Comparison of ENCODE assay signal across 1 cellular context in the genomic region with DNA sequence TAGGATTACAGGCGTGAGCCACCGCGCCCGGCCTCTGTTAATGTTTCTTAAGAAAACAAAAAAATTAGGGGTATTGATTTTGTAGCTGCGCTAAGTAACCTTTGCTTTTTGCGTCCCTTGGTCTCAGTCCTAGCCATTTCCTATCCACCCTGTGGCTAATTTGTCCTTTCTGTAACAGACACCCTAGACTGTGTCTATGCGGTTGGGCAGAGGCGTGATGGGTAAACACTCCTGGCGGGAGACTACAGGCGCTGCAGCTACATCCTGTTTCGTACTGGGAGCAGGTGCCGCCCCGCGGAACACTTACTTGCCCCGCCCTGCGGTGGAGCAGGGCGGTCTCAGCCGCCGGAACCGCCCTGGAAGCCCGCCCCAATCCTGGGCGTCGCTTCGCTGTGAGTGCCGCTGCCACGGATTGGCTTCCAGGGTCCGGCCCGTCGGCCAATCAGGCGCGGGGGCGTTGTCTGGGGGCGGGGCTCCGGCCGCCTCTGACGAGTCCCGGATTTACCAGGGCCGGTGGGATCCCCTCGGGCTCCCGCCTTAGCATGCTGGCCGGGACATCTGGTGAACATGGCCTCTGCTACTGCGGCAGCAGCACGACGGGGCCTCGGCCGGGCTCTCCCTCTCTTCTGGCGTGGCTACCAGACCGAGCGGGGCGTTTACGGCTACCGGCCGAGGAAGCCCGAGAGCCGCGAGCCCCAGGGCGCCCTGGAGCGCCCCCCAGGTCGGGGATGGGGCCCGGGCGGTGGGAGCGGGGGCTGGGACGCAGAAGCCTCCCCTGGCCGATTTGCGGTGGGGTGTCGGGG.
A peak's percentile ranks its signal among the peaks of the same experiment; 100 is the strongest.
TF ChIP-seq lines count a peak whose summit lies in the region.

A gene with protein sequence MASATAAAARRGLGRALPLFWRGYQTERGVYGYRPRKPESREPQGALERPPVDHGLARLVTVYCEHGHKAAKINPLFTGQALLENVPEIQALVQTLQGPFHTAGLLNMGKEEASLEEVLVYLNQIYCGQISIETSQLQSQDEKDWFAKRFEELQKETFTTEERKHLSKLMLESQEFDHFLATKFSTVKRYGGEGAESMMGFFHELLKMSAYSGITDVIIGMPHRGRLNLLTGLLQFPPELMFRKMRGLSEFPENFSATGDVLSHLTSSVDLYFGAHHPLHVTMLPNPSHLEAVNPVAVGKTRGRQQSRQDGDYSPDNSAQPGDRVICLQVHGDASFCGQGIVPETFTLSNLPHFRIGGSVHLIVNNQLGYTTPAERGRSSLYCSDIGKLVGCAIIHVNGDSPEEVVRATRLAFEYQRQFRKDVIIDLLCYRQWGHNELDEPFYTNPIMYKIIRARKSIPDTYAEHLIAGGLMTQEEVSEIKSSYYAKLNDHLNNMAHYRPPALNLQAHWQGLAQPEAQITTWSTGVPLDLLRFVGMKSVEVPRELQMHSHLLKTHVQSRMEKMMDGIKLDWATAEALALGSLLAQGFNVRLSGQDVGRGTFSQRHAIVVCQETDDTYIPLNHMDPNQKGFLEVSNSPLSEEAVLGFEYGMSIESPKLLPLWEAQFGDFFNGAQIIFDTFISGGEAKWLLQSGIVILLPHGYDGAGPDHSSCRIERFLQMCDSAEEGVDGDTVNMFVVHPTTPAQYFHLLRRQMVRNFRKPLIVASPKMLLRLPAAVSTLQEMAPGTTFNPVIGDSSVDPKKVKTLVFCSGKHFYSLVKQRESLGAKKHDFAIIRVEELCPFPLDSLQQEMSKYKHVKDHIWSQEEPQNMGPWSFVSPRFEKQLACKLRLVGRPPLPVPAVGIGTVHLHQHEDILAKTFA (plus strand): TSS at position 488 of the 803 bp plus-strand sequence. CDS start 80 bp downstream, at position 568.

TF ChIP-seq in HepG2, 621 proteins besides CTCF, POLR2A, EP300 and RAD21 (continued from another document and continues in another):
- TF ChIP-seq, protein P1, sequence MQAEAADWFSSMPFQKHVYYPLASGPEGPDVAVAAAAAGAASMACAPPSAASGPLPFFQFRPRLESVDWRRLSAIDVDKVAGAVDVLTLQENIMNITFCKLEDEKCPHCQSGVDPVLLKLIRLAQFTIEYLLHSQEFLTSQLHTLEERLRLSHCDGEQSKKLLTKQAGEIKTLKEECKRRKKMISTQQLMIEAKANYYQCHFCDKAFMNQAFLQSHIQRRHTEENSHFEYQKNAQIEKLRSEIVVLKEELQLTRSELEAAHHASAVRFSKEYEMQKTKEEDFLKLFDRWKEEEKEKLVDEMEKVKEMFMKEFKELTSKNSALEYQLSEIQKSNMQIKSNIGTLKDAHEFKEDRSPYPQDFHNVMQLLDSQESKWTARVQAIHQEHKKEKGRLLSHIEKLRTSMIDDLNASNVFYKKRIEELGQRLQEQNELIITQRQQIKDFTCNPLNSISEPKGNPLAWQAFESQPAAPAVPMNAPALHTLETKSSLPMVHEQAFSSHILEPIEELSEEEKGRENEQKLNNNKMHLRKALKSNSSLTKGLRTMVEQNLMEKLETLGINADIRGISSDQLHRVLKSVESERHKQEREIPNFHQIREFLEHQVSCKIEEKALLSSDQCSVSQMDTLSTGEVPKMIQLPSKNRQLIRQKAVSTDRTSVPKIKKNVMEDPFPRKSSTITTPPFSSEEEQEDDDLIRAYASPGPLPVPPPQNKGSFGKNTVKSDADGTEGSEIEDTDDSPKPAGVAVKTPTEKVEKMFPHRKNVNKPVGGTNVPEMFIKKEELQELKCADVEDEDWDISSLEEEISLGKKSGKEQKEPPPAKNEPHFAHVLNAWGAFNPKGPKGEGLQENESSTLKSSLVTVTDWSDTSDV (CRISPR knock-in tag; IDR thresholded peaks at IDR 0.05), result peak; percentile 36; the same call in 1 of the 2 replicates
- TF ChIP-seq KDM5B (CRISPR knock-in tag; IDR thresholded peaks at IDR 0.05; ENCODE audit: borderline replicate concordance), result no peak; the same call in 1 of the 2 replicates
- TF ChIP-seq KLF12 (CRISPR knock-in tag; IDR thresholded peaks at IDR 0.05; ENCODE audit: borderline replicate concordance), result peak; percentile 82; the same call in 1 of the 2 replicates
- TF ChIP-seq CCAR2 (optimal IDR thresholded peaks at IDR 0.05; ENCODE audit: low read depth, low read length), result no peak
- TF ChIP-seq CBX1 (IDR thresholded peaks at IDR 0.05; ENCODE audit: low read depth), result peak; percentile 56
- peak; percentile 80 for TF ChIP-seq FOXA3 (CRISPR knock-in tag; IDR thresholded peaks at IDR 0.05)
- TF ChIP-seq, protein P2, sequence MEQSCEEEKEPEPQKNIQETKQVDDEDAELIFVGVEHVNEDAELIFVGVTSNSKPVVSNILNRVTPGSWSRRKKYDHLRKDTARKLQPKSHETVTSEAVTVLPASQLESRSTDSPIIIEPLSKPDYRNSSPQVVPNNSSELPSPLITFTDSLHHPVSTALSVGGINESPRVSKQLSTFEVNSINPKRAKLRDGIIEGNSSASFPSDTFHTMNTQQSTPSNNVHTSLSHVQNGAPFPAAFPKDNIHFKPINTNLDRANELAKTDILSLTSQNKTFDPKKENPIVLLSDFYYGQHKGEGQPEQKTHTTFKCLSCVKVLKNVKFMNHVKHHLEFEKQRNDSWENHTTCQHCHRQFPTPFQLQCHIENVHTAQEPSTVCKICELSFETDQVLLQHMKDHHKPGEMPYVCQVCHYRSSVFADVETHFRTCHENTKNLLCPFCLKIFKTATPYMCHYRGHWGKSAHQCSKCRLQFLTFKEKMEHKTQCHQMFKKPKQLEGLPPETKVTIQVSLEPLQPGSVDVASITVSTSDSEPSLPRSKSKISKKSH (CRISPR knock-in tag; IDR thresholded peaks at IDR 0.05; ENCODE audit: borderline replicate concordance), result no peak
- peak; percentile 72 for TF ChIP-seq ZFY (CRISPR knock-in tag; IDR thresholded peaks at IDR 0.05)
- TF ChIP-seq SIN3A (IDR thresholded peaks at IDR 0.05; ENCODE audit: borderline replicate concordance, low read depth, low read length), result peak; percentile 86
- peak; percentile 69 for TF ChIP-seq SALL1 (CRISPR knock-in tag; IDR thresholded peaks at IDR 0.05)
- TF ChIP-seq, protein P3, sequence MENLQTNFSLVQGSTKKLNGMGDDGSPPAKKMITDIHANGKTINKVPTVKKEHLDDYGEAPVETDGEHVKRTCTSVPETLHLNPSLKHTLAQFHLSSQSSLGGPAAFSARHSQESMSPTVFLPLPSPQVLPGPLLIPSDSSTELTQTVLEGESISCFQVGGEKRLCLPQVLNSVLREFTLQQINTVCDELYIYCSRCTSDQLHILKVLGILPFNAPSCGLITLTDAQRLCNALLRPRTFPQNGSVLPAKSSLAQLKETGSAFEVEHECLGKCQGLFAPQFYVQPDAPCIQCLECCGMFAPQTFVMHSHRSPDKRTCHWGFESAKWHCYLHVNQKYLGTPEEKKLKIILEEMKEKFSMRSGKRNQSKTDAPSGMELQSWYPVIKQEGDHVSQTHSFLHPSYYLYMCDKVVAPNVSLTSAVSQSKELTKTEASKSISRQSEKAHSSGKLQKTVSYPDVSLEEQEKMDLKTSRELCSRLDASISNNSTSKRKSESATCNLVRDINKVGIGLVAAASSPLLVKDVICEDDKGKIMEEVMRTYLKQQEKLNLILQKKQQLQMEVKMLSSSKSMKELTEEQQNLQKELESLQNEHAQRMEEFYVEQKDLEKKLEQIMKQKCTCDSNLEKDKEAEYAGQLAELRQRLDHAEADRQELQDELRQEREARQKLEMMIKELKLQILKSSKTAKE (CRISPR knock-in tag; IDR thresholded peaks at IDR 0.05; ENCODE audit: borderline replicate concordance), result no peak
- TF ChIP-seq ATF7-NPFF (CRISPR knock-in tag; IDR thresholded peaks at IDR 0.05; ENCODE audit: low read depth), result no peak
- no peak for TF ChIP-seq THYN1 (CRISPR knock-in tag; IDR thresholded peaks at IDR 0.05; ENCODE audit: borderline replicate concordance, low read depth)
- TF ChIP-seq, protein P4, sequence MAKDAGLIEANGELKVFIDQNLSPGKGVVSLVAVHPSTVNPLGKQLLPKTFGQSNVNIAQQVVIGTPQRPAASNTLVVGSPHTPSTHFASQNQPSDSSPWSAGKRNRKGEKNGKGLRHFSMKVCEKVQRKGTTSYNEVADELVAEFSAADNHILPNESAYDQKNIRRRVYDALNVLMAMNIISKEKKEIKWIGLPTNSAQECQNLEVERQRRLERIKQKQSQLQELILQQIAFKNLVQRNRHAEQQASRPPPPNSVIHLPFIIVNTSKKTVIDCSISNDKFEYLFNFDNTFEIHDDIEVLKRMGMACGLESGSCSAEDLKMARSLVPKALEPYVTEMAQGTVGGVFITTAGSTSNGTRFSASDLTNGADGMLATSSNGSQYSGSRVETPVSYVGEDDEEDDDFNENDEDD (CRISPR knock-in tag; IDR thresholded peaks at IDR 0.05; ENCODE audit: borderline replicate concordance), result peak; percentile 84; the same call in 1 of the 2 replicates
- TF ChIP-seq HIVEP1 (CRISPR knock-in tag; IDR thresholded peaks at IDR 0.05), result peak; percentile 49; the same call in 1 of the 2 replicates
- TF ChIP-seq, protein P5, sequence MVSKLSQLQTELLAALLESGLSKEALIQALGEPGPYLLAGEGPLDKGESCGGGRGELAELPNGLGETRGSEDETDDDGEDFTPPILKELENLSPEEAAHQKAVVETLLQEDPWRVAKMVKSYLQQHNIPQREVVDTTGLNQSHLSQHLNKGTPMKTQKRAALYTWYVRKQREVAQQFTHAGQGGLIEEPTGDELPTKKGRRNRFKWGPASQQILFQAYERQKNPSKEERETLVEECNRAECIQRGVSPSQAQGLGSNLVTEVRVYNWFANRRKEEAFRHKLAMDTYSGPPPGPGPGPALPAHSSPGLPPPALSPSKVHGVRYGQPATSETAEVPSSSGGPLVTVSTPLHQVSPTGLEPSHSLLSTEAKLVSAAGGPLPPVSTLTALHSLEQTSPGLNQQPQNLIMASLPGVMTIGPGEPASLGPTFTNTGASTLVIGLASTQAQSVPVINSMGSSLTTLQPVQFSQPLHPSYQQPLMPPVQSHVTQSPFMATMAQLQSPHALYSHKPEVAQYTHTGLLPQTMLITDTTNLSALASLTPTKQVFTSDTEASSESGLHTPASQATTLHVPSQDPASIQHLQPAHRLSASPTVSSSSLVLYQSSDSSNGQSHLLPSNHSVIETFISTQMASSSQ (IDR thresholded peaks at IDR 0.05; ENCODE audit: low read depth), result no peak; the same call in 1 of the 2 replicates
- TF ChIP-seq, protein P5 (CRISPR knock-in tag; IDR thresholded peaks at IDR 0.05; ENCODE audit: borderline replicate concordance), result peak; percentile 62; the same call in 1 of the 2 replicates
- peak; percentile 70 for TF ChIP-seq ZFX (CRISPR knock-in tag; IDR thresholded peaks at IDR 0.05; ENCODE audit: low read depth)
- TF ChIP-seq, protein P6, sequence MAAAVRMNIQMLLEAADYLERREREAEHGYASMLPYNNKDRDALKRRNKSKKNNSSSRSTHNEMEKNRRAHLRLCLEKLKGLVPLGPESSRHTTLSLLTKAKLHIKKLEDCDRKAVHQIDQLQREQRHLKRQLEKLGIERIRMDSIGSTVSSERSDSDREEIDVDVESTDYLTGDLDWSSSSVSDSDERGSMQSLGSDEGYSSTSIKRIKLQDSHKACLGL (CRISPR knock-in tag; IDR thresholded peaks at IDR 0.05), result peak; percentile 43; the same call in 1 of the 2 replicates
- TF ChIP-seq ZNF589 (CRISPR knock-in tag; conservative IDR thresholded peaks at IDR 0.05), result no peak; the same call in 1 of the 2 replicates
- TF ChIP-seq ZNF792 (CRISPR knock-in tag; IDR thresholded peaks at IDR 0.05), result peak; percentile 52; the same call in 1 of the 2 replicates
- TF ChIP-seq HNRNPK (IDR thresholded peaks at IDR 0.05; ENCODE audit: low read depth, low read length, poor library complexity, severe bottlenecking), result no peak
- TF ChIP-seq ZNF564 (CRISPR knock-in tag; IDR thresholded peaks at IDR 0.05), result peak; percentile 67; the same call in 1 of the 2 replicates
- TF ChIP-seq ERF (CRISPR knock-in tag; IDR thresholded peaks at IDR 0.05), result peak; percentile 91
- TF ChIP-seq ZNF772 (CRISPR knock-in tag; IDR thresholded peaks at IDR 0.05), result peak; percentile 23; the same call in 1 of the 2 replicates
- peak; percentile 87 for TF ChIP-seq POLR2AphosphoS5 (IDR thresholded peaks at IDR 0.05; ENCODE audit: low read depth, low read length)
- TF ChIP-seq ZNF335 (CRISPR knock-in tag; IDR thresholded peaks at IDR 0.05), result peak; percentile 97
- no peak for TF ChIP-seq TCF7L2 (IDR thresholded peaks at IDR 0.05; ENCODE audit: low read depth, low read length)
- TF ChIP-seq NR2F2 (IDR thresholded peaks at IDR 0.05; ENCODE audit: borderline replicate concordance, low read depth), result no peak
- TF ChIP-seq BCL6 (CRISPR knock-in tag; IDR thresholded peaks at IDR 0.05), result no peak
- no peak for TF ChIP-seq ARID2 (CRISPR knock-in tag; IDR thresholded peaks at IDR 0.05; ENCODE audit: borderline replicate concordance)
- peak; percentile 69 for TF ChIP-seq KMT2B (CRISPR knock-in tag; IDR thresholded peaks at IDR 0.05)
- TF ChIP-seq LCORL (IDR thresholded peaks at IDR 0.05), result no peak
- peak; percentile 56; the same call in 1 of the 2 replicates for TF ChIP-seq LCORL (CRISPR knock-in tag; IDR thresholded peaks at IDR 0.05)
- peak; percentile 32 for TF ChIP-seq FOSL2 (CRISPR knock-in tag; IDR thresholded peaks at IDR 0.05)
- TF ChIP-seq, protein P7, sequence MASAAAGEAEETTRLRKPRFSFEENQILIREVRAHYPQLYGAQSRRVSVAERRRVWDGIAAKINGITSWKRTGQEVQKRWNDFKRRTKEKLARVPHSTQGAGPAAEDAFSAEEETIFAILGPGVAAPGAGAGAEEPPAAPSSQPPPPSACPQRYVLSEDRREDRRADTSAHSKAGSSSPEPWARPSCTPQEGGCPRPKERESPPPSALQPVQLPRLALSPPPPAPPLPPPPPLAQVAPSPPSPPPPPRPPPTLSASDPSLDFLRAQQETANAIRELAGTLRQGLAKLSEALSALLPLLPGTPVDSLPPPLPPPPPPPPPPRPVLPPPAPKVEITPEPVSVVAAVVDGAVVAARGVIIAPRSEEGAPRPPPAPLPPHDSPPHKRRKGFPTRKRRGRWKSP (CRISPR knock-in tag; IDR thresholded peaks at IDR 0.05), result peak; percentile 70
- no peak for TF ChIP-seq PHB2 (IDR thresholded peaks at IDR 0.05; ENCODE audit: partially characterized antibody)
- no peak for TF ChIP-seq SRSF9 (IDR thresholded peaks at IDR 0.05; ENCODE audit: borderline replicate concordance, insufficient read depth, low read depth, low read length, poor library complexity, severe bottlenecking)
- no peak for TF ChIP-seq NFKB2 (CRISPR knock-in tag; IDR thresholded peaks at IDR 0.05; ENCODE audit: borderline replicate concordance)
